ENCODE assay signal across 8 cellular contexts in genomic region chr6:46734867-46735719, GRCh38. TPM values are rescaled to one million over a fixed set of nuclear protein-coding genes. Genes with fewer than 3 reads are reported as not detected.
A peak's percentile ranks its signal among the peaks of the same experiment; 100 is the strongest.
DNase-seq lines count a peak whose midpoint lies in the region; ATAC-seq and TF ChIP-seq lines count a peak whose summit lies in the region.

Gene PLA2G7 (minus strand): TSS chr6:46735375. CDS start chr6:46722891, 12,484 bp downstream.

- peak within 1 kb of the TSS; percentile 54 for H3K4me3 ChIP-seq in ovary

- POLR2A ChIA-PET in HEK293T (lab: Yijun Ruan, JAX): interaction anchor here (0.9 to 1.7 kb wide), 2 partner anchors 8 to 12 kb away, joined by 3 to 5 read pairs; partner anchors contain the start of gene ANKRD66

- H3K4me1 ChIP-seq in ovary (ENCODE audit: insufficient read depth): no peaks in the 10 kb centered on the region

- H3K36me3 ChIP-seq in ovary: no peaks in the 10 kb centered on the region

- DNase-seq in HEK293T (ENCODE audit: extremely low spot score): peak; percentile 63
- DNase-seq in Right ventricle myocardium superior: peak; percentile 40
- DNase-seq in ovary: peak in 4 of 5 donors; percentile 15 to 47 (median 32)
- DNase-seq in DMS79 (lab: John Stamatoyannopoulos, UW): no peak
- DNase-seq in GM19238 (ENCODE audit: insufficient read length, low spot score): no peak
- DNase-seq in GM19240 (ENCODE audit: insufficient read length, low spot score): no peak
- no peak for DNase-seq in activated effector memory CD4-positive, alpha-beta T cell treated with anti-CD3 and anti-CD28 coated beads, Interleukin-2, amount 50 U/mL, for 16 hours

- CTCF ChIA-PET in HEK293T (lab: Yijun Ruan, JAX): interaction anchor here (1.0 to 1.3 kb wide), 3 partner anchors 15 to 43 kb away, joined by 3 read pairs; no protein-coding TSS in a partner anchor

- 0 to 2% (median 1%) methylated on average over 62 to 73 of the region's 73 CpGs for WGBS in ovary, 3 donors

- intact Hi-C loops in Right ventricle myocardium superior (cut with DNase I) (no loop called here), ovary (cut with DNase I) (no loop called here)

- TF ChIP-seq EP300 in ovary (IDR thresholded peaks at IDR 0.05): no peak

- peak; percentile 77 for ATAC-seq in Right ventricle myocardium superior (ENCODE audit: poor library complexity)

- H3K27ac ChIP-seq in VCaP (peak within 1 kb of the TSS; percentile 90), ovary (no peak within 1 kb of the TSS)

- no peak for TF ChIP-seq POLR2A in ovary (IDR thresholded peaks at IDR 0.05)

- no peaks in the 10 kb centered on the region for H3K9me3 ChIP-seq in ovary

- TF ChIP-seq CTCF in VCaP (conservative IDR thresholded peaks at IDR 0.05) (0 out of 2 replicates have a peak, but pooled peaks have one; percentile 9), ovary (IDR thresholded peaks at IDR 0.05) (no peak)

- H3K27me3 ChIP-seq in ovary: no peaks in the 10 kb centered on the region

TF ChIP-seq in HEK293T, 16 proteins besides CTCF, POLR2A, EP300 and RAD21:
- TF ChIP-seq BHLHE40 (IDR thresholded peaks at IDR 0.05; ENCODE audit: borderline replicate concordance): no peak
- TF ChIP-seq L3MBTL2 (conservative IDR thresholded peaks at IDR 0.05): peak; percentile 1; the same call in 1 of the 2 replicates
- no peak for TF ChIP-seq NFRKB (IDR thresholded peaks at IDR 0.05)

RNA-seq across cellular contexts. Expression of gene PLA2G7, which starts in this region (rescaled TPM):
- total RNA-seq in Right ventricle myocardium superior (0.27 TPM), ovary (10 to 100 TPM in 1 of 7 donors, 1 to 10 TPM in 3, under 1 TPM in 3; 0.18 to 15.1 (median 1.6) TPM)
- 1 to 10 TPM; 1.4 to 6.7 TPM for polyA plus RNA-seq in ovary

Comparison
In these comparisons a context has a peak if more than half of its experiments do, and no peak if none do; other contexts are left out.
1. Peak in DNase-seq and ATAC-seq in Right ventricle myocardium superior; RNA of the gene not detected or under 1 TPM.
2. DNase-seq: peak in HEK293T (single experiment) and ovary (4 of 5); none in DMS79 (single experiment), GM19238 (single experiment), GM19240 (single experiment) and activated effector memory CD4-positive, alpha-beta T cell treated with anti-CD3 and anti-CD28 coated beads, Interleukin-2, amount 50 U/mL, for 16 hours (single experiment).